1 cellular context compared by ENCODE assay signal in the genomic region with DNA sequence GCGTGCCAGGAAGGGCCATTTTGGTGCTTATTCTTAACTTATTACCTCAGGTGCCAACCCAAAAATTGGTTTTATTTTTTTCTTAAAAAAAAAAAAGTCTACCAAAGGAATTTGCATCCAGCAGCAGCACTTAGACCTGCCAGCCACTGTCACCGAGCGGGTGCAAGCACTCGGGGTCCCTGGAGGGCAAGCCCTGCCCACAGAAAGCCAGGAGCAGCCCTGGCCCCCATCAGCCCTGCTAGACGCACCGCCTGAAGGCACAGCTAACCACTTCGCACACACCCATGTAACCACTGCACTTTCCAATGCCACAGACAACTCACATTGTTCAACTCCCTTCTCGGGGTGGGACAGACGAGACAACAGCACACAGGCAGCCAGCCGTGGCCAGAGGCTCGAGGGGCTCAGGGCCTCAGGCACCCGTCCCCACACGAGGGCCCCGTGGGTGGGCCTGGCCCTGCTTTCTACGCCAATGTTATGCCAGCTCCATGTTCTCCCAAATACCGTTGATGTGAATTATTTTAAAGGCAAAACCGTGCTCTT.
TF ChIP-seq lines count a peak whose summit lies in the region.

No MANE protein-coding gene starts in this region.

TF ChIP-seq in H1, 55 proteins besides CTCF, POLR2A, EP300 and RAD21:
- no peak for TF ChIP-seq CHD1 (IDR thresholded peaks at IDR 0.05; ENCODE audit: low read depth, low read length)
- TF ChIP-seq SAP30 (IDR thresholded peaks at IDR 0.05; ENCODE audit: insufficient read depth, insufficient replicate concordance, low read length): no peak
- no peak for TF ChIP-seq SIX5 (IDR thresholded peaks at IDR 0.05; ENCODE audit: low read depth, low read length)
- TF ChIP-seq, protein P1, sequence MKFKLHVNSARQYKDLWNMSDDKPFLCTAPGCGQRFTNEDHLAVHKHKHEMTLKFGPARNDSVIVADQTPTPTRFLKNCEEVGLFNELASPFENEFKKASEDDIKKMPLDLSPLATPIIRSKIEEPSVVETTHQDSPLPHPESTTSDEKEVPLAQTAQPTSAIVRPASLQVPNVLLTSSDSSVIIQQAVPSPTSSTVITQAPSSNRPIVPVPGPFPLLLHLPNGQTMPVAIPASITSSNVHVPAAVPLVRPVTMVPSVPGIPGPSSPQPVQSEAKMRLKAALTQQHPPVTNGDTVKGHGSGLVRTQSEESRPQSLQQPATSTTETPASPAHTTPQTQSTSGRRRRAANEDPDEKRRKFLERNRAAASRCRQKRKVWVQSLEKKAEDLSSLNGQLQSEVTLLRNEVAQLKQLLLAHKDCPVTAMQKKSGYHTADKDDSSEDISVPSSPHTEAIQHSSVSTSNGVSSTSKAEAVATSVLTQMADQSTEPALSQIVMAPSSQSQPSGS (IDR thresholded peaks at IDR 0.05; ENCODE audit: low read length): no peak
- TF ChIP-seq CTBP2 (IDR thresholded peaks at IDR 0.05; ENCODE audit: borderline replicate concordance, insufficient read depth, insufficient read length, low read length): no peak
- TF ChIP-seq FOSL1 (IDR thresholded peaks at IDR 0.05; ENCODE audit: insufficient read depth, low read depth, low read length): no peak
TF ChIP-seq in H1: peak in this region for 0.
